Comparison of ENCODE assay signal across 19 cellular contexts in the genomic region with DNA sequence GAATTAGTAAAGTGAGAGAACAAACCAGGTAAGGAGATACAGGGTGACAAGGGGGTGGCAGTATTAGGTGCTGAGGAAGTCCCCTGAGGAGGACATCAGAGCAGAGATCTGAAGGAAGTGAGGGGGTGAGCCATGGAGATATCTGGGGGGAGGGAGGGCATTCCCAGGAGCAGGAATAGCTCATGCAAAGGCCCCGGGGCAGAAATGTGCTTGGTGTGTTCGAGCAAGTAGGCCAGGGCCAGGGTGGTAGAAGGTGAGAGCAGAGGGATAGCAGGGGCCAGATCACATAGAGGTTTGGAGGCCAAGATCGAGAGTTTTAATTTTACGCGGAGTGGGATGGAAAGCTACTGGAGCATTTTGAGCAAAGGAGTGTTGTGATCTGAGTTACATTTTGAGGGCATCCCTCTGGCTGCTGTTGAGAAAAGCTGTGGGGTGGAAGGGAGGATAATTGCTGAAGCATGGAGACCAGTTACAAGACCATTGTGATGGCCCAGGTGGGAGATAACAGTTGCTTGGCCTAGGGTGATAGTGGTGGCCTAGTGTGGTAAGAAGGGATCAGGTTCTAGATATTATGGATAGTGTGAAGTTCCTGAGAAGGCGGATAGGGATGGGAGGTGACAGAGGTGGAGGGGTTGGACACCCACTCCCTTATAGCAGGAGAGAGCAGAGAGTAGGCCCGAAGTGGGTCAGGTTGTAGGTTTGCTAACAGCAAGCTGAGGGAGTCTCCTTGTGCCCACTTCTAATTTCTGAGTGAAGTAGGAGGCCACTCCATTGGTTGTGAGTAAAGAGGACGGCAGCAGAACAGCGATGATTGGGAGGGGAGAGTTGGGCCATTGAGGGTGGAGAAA. TPM values are rescaled to one million over a fixed set of nuclear protein-coding genes. Genes with fewer than 3 reads are reported as not detected.
DNase-seq lines count a peak whose midpoint lies in the region; ATAC-seq, FAIRE-seq and TF ChIP-seq lines count a peak whose summit lies in the region.
"Had no signal": no experiment of that assay in that cellular context is flagged by ENCODE, and none has a peak within 500 bp of the region (broad histone marks: within the 10 kb centered on the region; RNA-seq: fewer than 3 reads in every experiment).

No MANE protein-coding gene starts in this region.

- no peak overlapping the region for H4K12ac ChIP-seq in trophoblast cell (ENCODE audit: low read depth, low read length)

- FAIRE-seq in HTR-8/SVneo (lab: Jason Lieb, UNC), result peak; percentile 60

- no peak for ATAC-seq in gastroesophageal sphincter

- TF ChIP-seq POLR2A in adrenal gland (IDR thresholded peaks at IDR 0.05) (no peak), gastroesophageal sphincter (IDR thresholded peaks at IDR 0.05) (no peak)

- no peak for DNase-seq in HTR-8/SVneo (ENCODE audit: insufficient read length, low spot score)
- no peak for DNase-seq in adrenal gland
- DNase-seq in trophoblast cell, result no peak
- no peak for DNase-seq in epidermal melanocyte (ENCODE audit: insufficient read length, low spot score)
- no peak for DNase-seq in HPDE6-E6E7 (ENCODE audit: extremely low spot score)
- DNase-seq in NCI-H2196 treated with DMSO at 0.1 percent for 48 hours (lab: John Stamatoyannopoulos, UW; ENCODE audit: unreplicated experiment), result no peak
- no peak for DNase-seq in NCI-H774 (lab: John Stamatoyannopoulos, UW)
- DNase-seq: ACHN; CD4-positive, alpha-beta memory T cell; DMS79 treated with DMSO at 0.1 percent for 48 hours; GDM1; Karpas-422; MM.1S; NCI-H1105 treated with DMSO at 0.1 percent for 48 hours; NCI-H187 treated with DMSO at 0.1 percent for 48 hours; NCI-H510A had no signal

- peak overlapping the region; percentile 45 for H4K8ac ChIP-seq in trophoblast cell (ENCODE audit: low read depth, low read length)

- intact Hi-C loops in adrenal gland (cut with DNase I), result loop anchor here in 1 of 2 donors (5.0 kb wide), 1 partner anchor 36 kb away; no protein-coding TSS in a partner anchor

- H3K4me1 ChIP-seq in adrenal gland (replicated peaks in 1 of 2), result peaks cover 42 to 62% of the 10 kb centered on the region in 2 donors
- peaks cover 0 to 70% (median 26%) of the 10 kb centered on the region in 3 donors for H3K4me1 ChIP-seq in gastroesophageal sphincter
- H3K4me1 ChIP-seq in trophoblast cell (ENCODE audit: control insufficient read depth in 1 of 2, insufficient read depth in 2 of 2, low read length in 2 of 2), result peaks cover 10 to 18% of the 10 kb centered on the region in 2 experiments
- H3K4me1 ChIP-seq: SJCRH30 had no signal

- H3K36me3 ChIP-seq in adrenal gland (replicated peaks in 1 of 2) (no peaks in the 10 kb centered on the region), gastroesophageal sphincter (no peaks in the 10 kb centered on the region), trophoblast cell (ENCODE audit: control insufficient read depth in 1 of 2, insufficient read depth in 2 of 2, low read length in 2 of 2) (no peaks in the 10 kb centered on the region)

- H3K27ac ChIP-seq in adrenal gland, result peak overlapping the region in 4 of 5 donors; percentile 47 to 87 (median 80)
- peak overlapping the region in 3 of 4 donors; percentile 25 to 86 (median 83) for H3K27ac ChIP-seq in gastroesophageal sphincter
- no peak overlapping the region for H3K27ac ChIP-seq in trophoblast cell (ENCODE audit: low read depth, low read length)
- H3K27ac ChIP-seq: HL-60, SJCRH30 had no signal

- H3K9me3 ChIP-seq in adrenal gland (replicated peaks in 1 of 3) (no peaks in the 10 kb centered on the region), gastroesophageal sphincter (no peaks in the 10 kb centered on the region), trophoblast cell (ENCODE audit: insufficient read depth, low read depth, low read length) (no peaks in the 10 kb centered on the region)

- H2BK12ac ChIP-seq in trophoblast cell (ENCODE audit: low read length), result peak overlapping the region; percentile 33

- peak overlapping the region; percentile 1 for H2AFZ ChIP-seq in trophoblast cell (ENCODE audit: insufficient read depth, low read length, poor library complexity)

- H2BK5ac ChIP-seq in trophoblast cell (ENCODE audit: low read depth, low read length, poor library complexity), result no peak overlapping the region

- H3K79me2 ChIP-seq in trophoblast cell (ENCODE audit: control insufficient read depth, insufficient read depth, low read length, poor library complexity), result peaks cover 3% of the 10 kb centered on the region

- H3K14ac ChIP-seq in trophoblast cell (ENCODE audit: low read length), result no peak overlapping the region

- H3K18ac ChIP-seq in trophoblast cell (ENCODE audit: low read length), result no peak overlapping the region

- 91 to 95% (median 92%) methylated on average over 9 of the region's 9 CpGs for WGBS in adrenal gland, 4 donors
- WGBS in gastroesophageal sphincter (ENCODE audit: low coverage in 1 of 2), 2 donors, result 93 to 99% methylated on average over 9 of the region's 9 CpGs
- no CpG with 5 or more reads among the region's 9 CpGs for WGBS in trophoblast cell (ENCODE audit: extremely low coverage, insufficient coverage, insufficient read length)

- H2BK120ac ChIP-seq in trophoblast cell (ENCODE audit: insufficient read depth, low read length, poor library complexity), result no peak overlapping the region

- H3K27me3 ChIP-seq in adrenal gland, result no peaks in the 10 kb centered on the region
- no peaks in the 10 kb centered on the region for H3K27me3 ChIP-seq in gastroesophageal sphincter
- H3K27me3 ChIP-seq in trophoblast cell (ENCODE audit: insufficient read depth, low read length), result no peaks in the 10 kb centered on the region
- H3K27me3 ChIP-seq: SJCRH30 had no signal

- H3K79me1 ChIP-seq in trophoblast cell (ENCODE audit: low read length), result no peaks in the 10 kb centered on the region

- TF ChIP-seq EP300 in gastroesophageal sphincter (IDR thresholded peaks at IDR 0.05), result no peak

- TF ChIP-seq CTCF in adrenal gland (IDR thresholded peaks at IDR 0.05) (no peak), gastroesophageal sphincter (IDR thresholded peaks at IDR 0.05) (no peak)

- H3K4me2 ChIP-seq in trophoblast cell (ENCODE audit: low read length), result no peak overlapping the region

- H3K23ac ChIP-seq in trophoblast cell (ENCODE audit: low read length), result no peak overlapping the region

- H2AK5ac ChIP-seq in trophoblast cell (ENCODE audit: low read length), result no peak overlapping the region

- H4K91ac ChIP-seq in trophoblast cell (ENCODE audit: low read depth, low read length), result no peak overlapping the region

- no peak overlapping the region for H3K4me3 ChIP-seq in adrenal gland
- H3K4me3 ChIP-seq in gastroesophageal sphincter, result no peak overlapping the region
- no peak overlapping the region for H3K4me3 ChIP-seq in trophoblast cell (ENCODE audit: low read depth, low read length)
- H3K4me3 ChIP-seq: SJCRH30 had no signal

- no peak overlapping the region for H3K9ac ChIP-seq in trophoblast cell (ENCODE audit: low read length)

- no peak overlapping the region for H3K4ac ChIP-seq in trophoblast cell (ENCODE audit: low read depth, low read length)

RNA-seq across cellular contexts. Expression of gene ARFGEF2, which starts 10.2 kb away (rescaled TPM):
- total RNA-seq in adrenal gland (100 to 1,000 TPM in 2 of 8 donors, 10 to 100 TPM in 6; 52.8 to 128 (median 79.4) TPM), gastroesophageal sphincter (100 to 1,000 TPM in 1 of 4 donors, 10 to 100 TPM in 3; 42.6 to 101 (median 51.3) TPM)
- 10 to 100 TPM; 17.1 to 80.3 (median 33.1) TPM for polyA plus RNA-seq in adrenal gland
- 11.8 and 12.1 TPM in 2 replicates for polyA plus RNA-seq in trophoblast cell (2013)
